ENCODE assay signal across 1 cellular context in the genomic region with DNA sequence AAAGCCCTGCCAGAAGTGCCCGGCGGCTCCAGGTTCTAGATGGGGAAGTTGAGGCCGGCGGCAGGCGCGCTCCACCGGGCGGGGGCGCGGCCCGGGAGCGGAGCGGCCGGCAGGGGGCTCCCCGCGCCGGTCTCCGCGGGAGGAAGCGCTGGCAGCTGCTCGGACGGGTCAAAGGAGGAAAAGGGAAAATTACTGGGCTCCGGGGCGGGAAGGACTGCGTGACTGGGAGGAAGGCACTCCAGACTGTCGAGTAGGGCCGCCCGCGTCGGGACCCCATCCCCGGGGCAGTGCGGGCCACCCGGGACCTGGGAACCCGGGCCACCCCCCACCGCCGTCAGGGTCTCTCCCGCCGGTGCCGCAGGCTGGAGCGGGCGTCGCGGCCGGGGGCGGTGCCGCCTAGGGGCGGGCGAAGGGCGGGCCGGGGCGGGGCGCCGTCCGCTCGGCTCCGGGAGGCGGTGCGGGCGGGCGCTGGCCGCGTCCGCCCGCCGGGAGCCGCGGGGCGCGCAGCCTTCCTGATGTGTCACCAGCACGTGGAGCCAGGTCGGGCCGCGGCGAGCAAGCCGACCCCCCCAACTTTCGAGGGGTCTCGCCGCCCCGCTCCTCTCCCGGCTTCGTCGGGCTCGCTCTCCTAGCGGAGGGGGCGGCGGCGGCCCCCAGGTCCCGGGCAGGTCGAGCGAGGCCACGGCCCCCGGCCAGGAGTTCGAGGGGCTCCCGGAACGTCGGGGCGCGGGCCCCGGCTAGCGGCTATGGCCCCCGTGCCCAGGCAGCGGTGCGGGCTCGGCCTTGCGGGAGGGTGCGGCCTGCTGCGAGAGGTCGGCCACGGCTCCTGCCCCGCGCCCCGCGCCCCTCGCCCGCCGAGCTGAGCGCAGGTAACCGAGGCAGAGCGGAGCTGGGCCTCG.
TF ChIP-seq lines count a peak whose summit lies in the region.

No MANE protein-coding gene starts in this region.

TF ChIP-seq in HEK293, 187 proteins besides CTCF, POLR2A, EP300 and RAD21 (continued from another document and continues in another):
- TF ChIP-seq, protein P1, sequence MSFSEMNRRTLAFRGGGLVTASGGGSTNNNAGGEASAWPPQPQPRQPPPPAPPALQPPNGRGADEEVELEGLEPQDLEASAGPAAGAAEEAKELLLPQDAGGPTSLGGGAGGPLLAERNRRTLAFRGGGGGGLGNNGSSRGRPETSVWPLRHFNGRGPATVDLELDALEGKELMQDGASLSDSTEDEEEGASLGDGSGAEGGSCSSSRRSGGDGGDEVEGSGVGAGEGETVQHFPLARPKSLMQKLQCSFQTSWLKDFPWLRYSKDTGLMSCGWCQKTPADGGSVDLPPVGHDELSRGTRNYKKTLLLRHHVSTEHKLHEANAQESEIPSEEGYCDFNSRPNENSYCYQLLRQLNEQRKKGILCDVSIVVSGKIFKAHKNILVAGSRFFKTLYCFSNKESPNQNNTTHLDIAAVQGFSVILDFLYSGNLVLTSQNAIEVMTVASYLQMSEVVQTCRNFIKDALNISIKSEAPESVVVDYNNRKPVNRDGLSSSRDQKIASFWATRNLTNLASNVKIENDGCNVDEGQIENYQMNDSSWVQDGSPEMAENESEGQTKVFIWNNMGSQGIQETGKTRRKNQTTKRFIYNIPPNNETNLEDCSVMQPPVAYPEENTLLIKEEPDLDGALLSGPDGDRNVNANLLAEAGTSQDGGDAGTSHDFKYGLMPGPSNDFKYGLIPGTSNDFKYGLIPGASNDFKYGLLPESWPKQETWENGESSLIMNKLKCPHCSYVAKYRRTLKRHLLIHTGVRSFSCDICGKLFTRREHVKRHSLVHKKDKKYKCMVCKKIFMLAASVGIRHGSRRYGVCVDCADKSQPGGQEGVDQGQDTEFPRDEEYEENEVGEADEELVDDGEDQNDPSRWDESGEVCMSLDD (tag by site-specific recombination; IDR thresholded peaks at IDR 0.05), result no peak
- TF ChIP-seq, protein P2, sequence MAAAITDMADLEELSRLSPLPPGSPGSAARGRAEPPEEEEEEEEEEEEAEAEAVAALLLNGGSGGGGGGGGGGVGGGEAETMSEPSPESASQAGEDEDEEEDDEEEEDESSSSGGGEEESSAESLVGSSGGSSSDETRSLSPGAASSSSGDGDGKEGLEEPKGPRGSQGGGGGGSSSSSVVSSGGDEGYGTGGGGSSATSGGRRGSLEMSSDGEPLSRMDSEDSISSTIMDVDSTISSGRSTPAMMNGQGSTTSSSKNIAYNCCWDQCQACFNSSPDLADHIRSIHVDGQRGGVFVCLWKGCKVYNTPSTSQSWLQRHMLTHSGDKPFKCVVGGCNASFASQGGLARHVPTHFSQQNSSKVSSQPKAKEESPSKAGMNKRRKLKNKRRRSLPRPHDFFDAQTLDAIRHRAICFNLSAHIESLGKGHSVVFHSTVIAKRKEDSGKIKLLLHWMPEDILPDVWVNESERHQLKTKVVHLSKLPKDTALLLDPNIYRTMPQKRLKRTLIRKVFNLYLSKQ (tag by site-specific recombination; IDR thresholded peaks at IDR 0.05; ENCODE audit: borderline replicate concordance), result no peak
- TF ChIP-seq ZNF48 (tag by site-specific recombination; IDR thresholded peaks at IDR 0.05) (no peak), ZNF335 (tag by site-specific recombination; conservative IDR thresholded peaks at IDR 0.05) (peak; percentile 41), ZIC2 (tag by site-specific recombination; IDR thresholded peaks at IDR 0.05) (peak; percentile 13; the same call in 1 of the 2 replicates), ZBTB8A (tag by site-specific recombination; IDR thresholded peaks at IDR 0.05) (peak; percentile 90), IKZF3 (tag by site-specific recombination; IDR thresholded peaks at IDR 0.05) (peak; percentile 89), ZNF341 (tag by site-specific recombination; IDR thresholded peaks at IDR 0.05; ENCODE audit: low read depth) (no peak; the same call in 1 of the 2 replicates), GLIS1 (tag by site-specific recombination; IDR thresholded peaks at IDR 0.05) (peak; percentile 72), SETDB1 (IDR thresholded peaks at IDR 0.05; ENCODE audit: insufficient read length, low read length) (no peak), SP3 (tag by site-specific recombination; IDR thresholded peaks at IDR 0.05) (peak; percentile 42), ZNF600 (tag by site-specific recombination; IDR thresholded peaks at IDR 0.05) (peak; percentile 50; the same call in 1 of the 2 replicates), YY1 (tag by site-specific recombination; IDR thresholded peaks at IDR 0.05) (no peak), ZNF664 (tag by site-specific recombination; IDR thresholded peaks at IDR 0.05) (no peak), ZNF530 (tag by site-specific recombination; IDR thresholded peaks at IDR 0.05; ENCODE audit: low read depth) (no peak), ZNF843 (tag by site-specific recombination; IDR thresholded peaks at IDR 0.05) (no peak), ZNF391 (tag by site-specific recombination; IDR thresholded peaks at IDR 0.05; ENCODE audit: borderline replicate concordance, low read depth) (no peak), KLF10 (tag by site-specific recombination; IDR thresholded peaks at IDR 0.05) (peak; percentile 87), ZNF274 (IDR thresholded peaks at IDR 0.05; ENCODE audit: low read length) (no peak), ZNF274 (tag by site-specific recombination; IDR thresholded peaks at IDR 0.05; ENCODE audit: borderline replicate concordance) (no peak), ZNF10 (tag by site-specific recombination; IDR thresholded peaks at IDR 0.05) (no peak), ZNF394 (tag by site-specific recombination; IDR thresholded peaks at IDR 0.05; ENCODE audit: borderline replicate concordance) (no peak), ZSCAN23 (tag by site-specific recombination; IDR thresholded peaks at IDR 0.05) (no peak), KLF8 (tag by site-specific recombination; IDR thresholded peaks at IDR 0.05) (0 out of 2 replicates have a peak, but pooled peaks have one; percentile 52), SP2 (tag by site-specific recombination; IDR thresholded peaks at IDR 0.05) (peak; percentile 49), ZNF416 (tag by site-specific recombination; IDR thresholded peaks at IDR 0.05) (no peak)
- TF ChIP-seq, protein P3, sequence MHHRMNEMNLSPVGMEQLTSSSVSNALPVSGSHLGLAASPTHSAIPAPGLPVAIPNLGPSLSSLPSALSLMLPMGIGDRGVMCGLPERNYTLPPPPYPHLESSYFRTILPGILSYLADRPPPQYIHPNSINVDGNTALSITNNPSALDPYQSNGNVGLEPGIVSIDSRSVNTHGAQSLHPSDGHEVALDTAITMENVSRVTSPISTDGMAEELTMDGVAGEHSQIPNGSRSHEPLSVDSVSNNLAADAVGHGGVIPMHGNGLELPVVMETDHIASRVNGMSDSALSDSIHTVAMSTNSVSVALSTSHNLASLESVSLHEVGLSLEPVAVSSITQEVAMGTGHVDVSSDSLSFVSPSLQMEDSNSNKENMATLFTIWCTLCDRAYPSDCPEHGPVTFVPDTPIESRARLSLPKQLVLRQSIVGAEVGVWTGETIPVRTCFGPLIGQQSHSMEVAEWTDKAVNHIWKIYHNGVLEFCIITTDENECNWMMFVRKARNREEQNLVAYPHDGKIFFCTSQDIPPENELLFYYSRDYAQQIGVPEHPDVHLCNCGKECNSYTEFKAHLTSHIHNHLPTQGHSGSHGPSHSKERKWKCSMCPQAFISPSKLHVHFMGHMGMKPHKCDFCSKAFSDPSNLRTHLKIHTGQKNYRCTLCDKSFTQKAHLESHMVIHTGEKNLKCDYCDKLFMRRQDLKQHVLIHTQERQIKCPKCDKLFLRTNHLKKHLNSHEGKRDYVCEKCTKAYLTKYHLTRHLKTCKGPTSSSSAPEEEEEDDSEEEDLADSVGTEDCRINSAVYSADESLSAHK (tag by site-specific recombination; IDR thresholded peaks at IDR 0.05), result no peak
- TF ChIP-seq, protein P4, sequence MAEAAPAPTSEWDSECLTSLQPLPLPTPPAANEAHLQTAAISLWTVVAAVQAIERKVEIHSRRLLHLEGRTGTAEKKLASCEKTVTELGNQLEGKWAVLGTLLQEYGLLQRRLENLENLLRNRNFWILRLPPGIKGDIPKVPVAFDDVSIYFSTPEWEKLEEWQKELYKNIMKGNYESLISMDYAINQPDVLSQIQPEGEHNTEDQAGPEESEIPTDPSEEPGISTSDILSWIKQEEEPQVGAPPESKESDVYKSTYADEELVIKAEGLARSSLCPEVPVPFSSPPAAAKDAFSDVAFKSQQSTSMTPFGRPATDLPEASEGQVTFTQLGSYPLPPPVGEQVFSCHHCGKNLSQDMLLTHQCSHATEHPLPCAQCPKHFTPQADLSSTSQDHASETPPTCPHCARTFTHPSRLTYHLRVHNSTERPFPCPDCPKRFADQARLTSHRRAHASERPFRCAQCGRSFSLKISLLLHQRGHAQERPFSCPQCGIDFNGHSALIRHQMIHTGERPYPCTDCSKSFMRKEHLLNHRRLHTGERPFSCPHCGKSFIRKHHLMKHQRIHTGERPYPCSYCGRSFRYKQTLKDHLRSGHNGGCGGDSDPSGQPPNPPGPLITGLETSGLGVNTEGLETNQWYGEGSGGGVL (tag by site-specific recombination; IDR thresholded peaks at IDR 0.05), result peak; percentile 34; the same call in 1 of the 2 replicates
- TF ChIP-seq, protein P5, sequence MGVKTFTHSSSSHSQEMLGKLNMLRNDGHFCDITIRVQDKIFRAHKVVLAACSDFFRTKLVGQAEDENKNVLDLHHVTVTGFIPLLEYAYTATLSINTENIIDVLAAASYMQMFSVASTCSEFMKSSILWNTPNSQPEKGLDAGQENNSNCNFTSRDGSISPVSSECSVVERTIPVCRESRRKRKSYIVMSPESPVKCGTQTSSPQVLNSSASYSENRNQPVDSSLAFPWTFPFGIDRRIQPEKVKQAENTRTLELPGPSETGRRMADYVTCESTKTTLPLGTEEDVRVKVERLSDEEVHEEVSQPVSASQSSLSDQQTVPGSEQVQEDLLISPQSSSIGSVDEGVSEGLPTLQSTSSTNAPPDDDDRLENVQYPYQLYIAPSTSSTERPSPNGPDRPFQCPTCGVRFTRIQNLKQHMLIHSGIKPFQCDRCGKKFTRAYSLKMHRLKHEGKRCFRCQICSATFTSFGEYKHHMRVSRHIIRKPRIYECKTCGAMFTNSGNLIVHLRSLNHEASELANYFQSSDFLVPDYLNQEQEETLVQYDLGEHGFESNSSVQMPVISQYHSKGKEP (tag by site-specific recombination; IDR thresholded peaks at IDR 0.05), result 0 out of 2 replicates have a peak, but pooled peaks have one; percentile 38
- TF ChIP-seq, protein P6, sequence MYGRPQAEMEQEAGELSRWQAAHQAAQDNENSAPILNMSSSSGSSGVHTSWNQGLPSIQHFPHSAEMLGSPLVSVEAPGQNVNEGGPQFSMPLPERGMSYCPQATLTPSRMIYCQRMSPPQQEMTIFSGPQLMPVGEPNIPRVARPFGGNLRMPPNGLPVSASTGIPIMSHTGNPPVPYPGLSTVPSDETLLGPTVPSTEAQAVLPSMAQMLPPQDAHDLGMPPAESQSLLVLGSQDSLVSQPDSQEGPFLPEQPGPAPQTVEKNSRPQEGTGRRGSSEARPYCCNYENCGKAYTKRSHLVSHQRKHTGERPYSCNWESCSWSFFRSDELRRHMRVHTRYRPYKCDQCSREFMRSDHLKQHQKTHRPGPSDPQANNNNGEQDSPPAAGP (tag by site-specific recombination; IDR thresholded peaks at IDR 0.05), result no peak
- TF ChIP-seq, protein P7, sequence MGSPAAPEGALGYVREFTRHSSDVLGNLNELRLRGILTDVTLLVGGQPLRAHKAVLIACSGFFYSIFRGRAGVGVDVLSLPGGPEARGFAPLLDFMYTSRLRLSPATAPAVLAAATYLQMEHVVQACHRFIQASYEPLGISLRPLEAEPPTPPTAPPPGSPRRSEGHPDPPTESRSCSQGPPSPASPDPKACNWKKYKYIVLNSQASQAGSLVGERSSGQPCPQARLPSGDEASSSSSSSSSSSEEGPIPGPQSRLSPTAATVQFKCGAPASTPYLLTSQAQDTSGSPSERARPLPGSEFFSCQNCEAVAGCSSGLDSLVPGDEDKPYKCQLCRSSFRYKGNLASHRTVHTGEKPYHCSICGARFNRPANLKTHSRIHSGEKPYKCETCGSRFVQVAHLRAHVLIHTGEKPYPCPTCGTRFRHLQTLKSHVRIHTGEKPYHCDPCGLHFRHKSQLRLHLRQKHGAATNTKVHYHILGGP (tag by site-specific recombination; IDR thresholded peaks at IDR 0.05), result no peak
- TF ChIP-seq, protein P8, sequence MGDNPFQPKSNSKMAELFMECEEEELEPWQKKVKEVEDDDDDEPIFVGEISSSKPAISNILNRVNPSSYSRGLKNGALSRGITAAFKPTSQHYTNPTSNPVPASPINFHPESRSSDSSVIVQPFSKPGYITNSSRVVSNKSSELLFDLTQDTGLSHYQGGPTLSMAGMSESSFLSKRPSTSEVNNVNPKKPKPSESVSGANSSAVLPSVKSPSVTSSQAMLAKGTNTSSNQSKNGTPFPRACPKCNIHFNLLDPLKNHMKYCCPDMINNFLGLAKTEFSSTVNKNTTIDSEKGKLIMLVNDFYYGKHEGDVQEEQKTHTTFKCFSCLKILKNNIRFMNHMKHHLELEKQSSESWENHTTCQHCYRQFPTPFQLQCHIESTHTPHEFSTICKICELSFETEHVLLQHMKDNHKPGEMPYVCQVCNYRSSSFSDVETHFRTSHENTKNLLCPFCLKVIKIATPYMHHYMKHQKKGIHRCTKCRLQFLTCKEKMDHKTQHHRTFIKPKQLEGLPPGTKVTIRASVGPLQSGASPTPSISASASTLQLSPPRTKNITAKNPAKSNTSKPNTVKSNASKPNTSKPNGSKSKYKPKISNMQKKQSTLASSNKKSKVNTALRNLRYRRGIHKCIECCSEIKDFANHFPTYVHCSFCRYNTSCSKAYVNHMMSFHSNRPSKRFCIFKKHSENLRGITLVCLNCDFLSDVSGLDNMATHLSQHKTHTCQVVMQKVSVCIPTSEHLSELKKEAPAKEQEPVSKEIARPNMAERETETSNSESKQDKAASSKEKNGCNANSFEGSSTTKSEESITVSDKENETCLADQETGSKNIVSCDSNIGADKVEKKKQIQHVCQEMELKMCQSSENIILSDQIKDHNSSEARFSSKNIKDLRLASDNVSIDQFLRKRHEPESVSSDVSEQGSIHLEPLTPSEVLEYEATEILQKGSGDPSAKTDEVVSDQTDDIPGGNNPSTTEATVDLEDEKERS (tag by site-specific recombination; IDR thresholded peaks at IDR 0.05), result no peak
- TF ChIP-seq, protein P9, sequence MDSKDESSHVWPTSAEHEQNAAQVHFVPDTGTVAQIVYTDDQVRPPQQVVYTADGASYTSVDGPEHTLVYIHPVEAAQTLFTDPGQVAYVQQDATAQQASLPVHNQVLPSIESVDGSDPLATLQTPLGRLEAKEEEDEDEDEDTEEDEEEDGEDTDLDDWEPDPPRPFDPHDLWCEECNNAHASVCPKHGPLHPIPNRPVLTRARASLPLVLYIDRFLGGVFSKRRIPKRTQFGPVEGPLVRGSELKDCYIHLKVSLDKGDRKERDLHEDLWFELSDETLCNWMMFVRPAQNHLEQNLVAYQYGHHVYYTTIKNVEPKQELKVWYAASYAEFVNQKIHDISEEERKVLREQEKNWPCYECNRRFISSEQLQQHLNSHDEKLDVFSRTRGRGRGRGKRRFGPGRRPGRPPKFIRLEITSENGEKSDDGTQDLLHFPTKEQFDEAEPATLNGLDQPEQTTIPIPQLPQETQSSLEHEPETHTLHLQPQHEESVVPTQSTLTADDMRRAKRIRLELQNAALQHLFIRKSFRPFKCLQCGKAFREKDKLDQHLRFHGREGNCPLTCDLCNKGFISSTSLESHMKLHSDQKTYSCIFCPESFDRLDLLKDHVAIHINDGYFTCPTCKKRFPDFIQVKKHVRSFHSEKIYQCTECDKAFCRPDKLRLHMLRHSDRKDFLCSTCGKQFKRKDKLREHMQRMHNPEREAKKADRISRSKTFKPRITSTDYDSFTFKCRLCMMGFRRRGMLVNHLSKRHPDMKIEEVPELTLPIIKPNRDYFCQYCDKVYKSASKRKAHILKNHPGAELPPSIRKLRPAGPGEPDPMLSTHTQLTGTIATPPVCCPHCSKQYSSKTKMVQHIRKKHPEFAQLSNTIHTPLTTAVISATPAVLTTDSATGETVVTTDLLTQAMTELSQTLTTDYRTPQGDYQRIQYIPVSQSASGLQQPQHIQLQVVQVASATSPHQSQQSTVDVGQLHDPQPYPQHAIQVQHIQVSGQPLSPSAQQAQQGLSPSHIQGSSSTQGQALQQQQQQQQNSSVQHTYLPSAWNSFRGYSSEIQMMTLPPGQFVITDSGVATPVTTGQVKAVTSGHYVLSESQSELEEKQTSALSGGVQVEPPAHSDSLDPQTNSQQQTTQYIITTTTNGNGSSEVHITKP (tag by site-specific recombination; IDR thresholded peaks at IDR 0.05), result peak; percentile 62
